ENCODE assay signal across 8 cellular contexts in the genomic region with DNA sequence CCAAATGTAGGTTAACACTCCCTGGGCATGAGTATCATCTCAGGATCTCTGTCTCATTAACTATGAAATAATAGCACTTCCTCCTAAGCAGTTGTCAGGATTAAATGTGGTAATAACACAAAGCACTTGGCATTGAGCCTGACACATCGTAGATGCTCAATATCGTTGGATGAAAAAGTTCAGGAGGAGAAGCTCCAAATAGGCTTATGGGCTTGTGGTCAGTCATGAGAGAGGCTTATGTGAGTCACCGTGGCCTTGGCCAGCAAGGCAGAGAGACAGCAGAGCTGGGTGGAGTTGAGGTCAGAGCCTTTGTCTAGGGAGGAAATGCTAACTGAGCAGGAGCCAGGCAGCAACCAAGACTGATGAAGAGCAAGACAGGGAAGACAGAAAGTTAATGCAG.
DNase-seq lines count a peak whose midpoint lies in the region; ATAC-seq and TF ChIP-seq lines count a peak whose summit lies in the region.

No MANE protein-coding gene starts in this region.

- H3K9ac ChIP-seq in BLaER1 = no peak overlapping the region

- no peaks in the 10 kb centered on the region for H3K27me3 ChIP-seq in BLaER1

- in situ Hi-C loops in KBM-7 (cut with MboI; ENCODE audit: low pct_unique_long_range_greater_than_20kb, low sequenced_read_pairs) (no loop called here), astrocyte of the spinal cord (cut with HindIII; ENCODE audit: low sequenced_read_pairs) (no loop called here)

- H3K4me1 Mint-ChIP-seq in progenitor cell of endocrine pancreas (ENCODE audit: low read depth) = peaks cover 6% of the 10 kb centered on the region

- H3K9me3 ChIP-seq in BLaER1 = no peaks in the 10 kb centered on the region

- H3K27me3 Mint-ChIP-seq in progenitor cell of endocrine pancreas = no peaks in the 10 kb centered on the region

- no peaks in the 10 kb centered on the region for H3K36me3 ChIP-seq in BLaER1

- no peaks in the 10 kb centered on the region for H3K9me3 Mint-ChIP-seq in progenitor cell of endocrine pancreas (ENCODE audit: low read depth)

- no peaks in the 10 kb centered on the region for H3K36me3 Mint-ChIP-seq in progenitor cell of endocrine pancreas (ENCODE audit: insufficient read depth)

- peaks cover 32% of the 10 kb centered on the region for H3K4me1 ChIP-seq in BLaER1

- no peak for TF ChIP-seq CTCF in astrocyte of the spinal cord (IDR thresholded peaks at IDR 0.05; ENCODE audit: low read depth, low read length)
- no peak for TF ChIP-seq CTCF in progenitor cell of endocrine pancreas (IDR thresholded peaks at IDR 0.05; ENCODE audit: unreplicated experiment)

- ATAC-seq in activated CD4-positive, CD25-positive, alpha-beta regulatory T cell treated with anti-CD3 and anti-CD28 coated beads, Interleukin-2, amount 50 U/mL, for 24 hours = no peak
- no peak for ATAC-seq in GM21526 (IDR thresholded peaks at IDR 0.05; ENCODE audit: low FRiP score, unreplicated experiment)

- no peak overlapping the region for H3K27ac ChIP-seq in BLaER1

- H3K4me3 ChIP-seq in BLaER1 = no peak overlapping the region
- H3K4me3 ChIP-seq in astrocyte of the spinal cord (ENCODE audit: low read depth, low read length) = no peak overlapping the region

- H3K4me3 Mint-ChIP-seq in progenitor cell of endocrine pancreas (ENCODE audit: low read depth) = no peak overlapping the region

- H3K27ac Mint-ChIP-seq in progenitor cell of endocrine pancreas = no peak overlapping the region

- peak overlapping the region; percentile 51 for H3K4me2 ChIP-seq in BLaER1

- H4K20me1 ChIP-seq in BLaER1 = no peaks in the 10 kb centered on the region

- DNase-seq in KBM-7 (peak; percentile 67), astrocyte of the spinal cord (ENCODE audit: low read depth, low spot score) (peak; percentile 97), lung microvascular endothelial cell (ENCODE audit: low read depth in 2 of 2) (peak; percentile 8 to 96), progenitor cell of endocrine pancreas (ENCODE audit: low spot score, unreplicated experiment) (no peak), DMS79 treated with DMSO at 0.1 percent for 48 hours (lab: John Stamatoyannopoulos, UW) (no peak)

Comparison
In these comparisons a context has a peak if more than half of its experiments do, and no peak if none do; other contexts are left out.
1. DNase-seq: peak in KBM-7 (single experiment), astrocyte of the spinal cord (single experiment) and lung microvascular endothelial cell (2 of 2); none in progenitor cell of endocrine pancreas (single experiment) and DMS79 treated with DMSO at 0.1 percent for 48 hours (single experiment).